In the genomic region with DNA sequence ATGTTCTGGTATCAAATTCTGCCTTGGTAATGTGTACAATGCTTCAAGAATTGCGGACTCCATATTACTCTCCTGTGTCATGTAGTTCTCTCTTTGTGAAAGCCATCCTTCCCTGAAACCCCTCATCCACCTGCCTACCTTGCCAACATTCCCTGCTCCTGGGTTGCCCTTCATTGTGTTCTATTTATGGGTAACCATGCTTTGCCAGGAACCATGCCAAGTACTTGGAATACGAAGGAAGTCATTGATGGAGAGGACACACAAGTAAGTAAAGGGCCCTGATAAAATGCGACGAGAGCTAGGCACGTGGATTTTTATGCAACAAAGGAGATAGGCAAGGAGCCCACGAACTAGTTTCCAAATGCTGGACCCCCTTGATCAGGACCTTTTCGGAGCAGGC, we compare ENCODE assay signal across 21 cellular contexts.
"Had no signal": no experiment of that assay in that cellular context is flagged by ENCODE, and none has a peak within 500 bp of the region (broad histone marks: within the 10 kb centered on the region; RNA-seq: fewer than 3 reads in every experiment).

No MANE protein-coding gene starts in this region.

- H3K36me3 Mint-ChIP-seq: activated naive CD4-positive, alpha-beta T cell treated with anti-CD3 and anti-CD28 coated beads, Interleukin-2, amount 10 ng/mL, durations not matched to agents 7 days and 5 days; brain had no signal

- H3K4me3 Mint-ChIP-seq: activated CD4-positive, alpha-beta T cell treated with anti-CD3 and anti-CD28 coated beads, Interleukin-2, amount 10 ng/mL, durations not matched to agents 7 days and 5 days; activated CD8-positive, alpha-beta T cell treated with anti-CD3 and anti-CD28 coated beads, Interleukin-2, amount 10 ng/mL, durations not matched to agents 7 days and 5 days; activated naive CD4-positive, alpha-beta T cell treated with anti-CD3 and anti-CD28 coated beads, Interleukin-2, amount 10 ng/mL, durations not matched to agents 7 days and 5 days; activated naive CD8-positive, alpha-beta T cell treated with anti-CD3 and anti-CD28 coated beads, Interleukin-2, amount 50 U/mL, for 24 hours; activated T-cell treated with anti-CD3 and anti-CD28 coated beads, Interleukin-2, amount 50 U/mL, for 24 hours; brain; memory B cell; naive B cell; neural crest cell had no signal

- ATAC-seq: activated CD8-positive, alpha-beta T cell treated with anti-CD3 and anti-CD28 coated beads, Interleukin-2, amount 10 ng/mL, durations not matched to agents 7 days and 5 days; activated naive CD8-positive, alpha-beta T cell treated with anti-CD3 and anti-CD28 coated beads, Interleukin-2, amount 50 U/mL, for 24 hours; left lobe of liver; stimulated activated naive CD8-positive, alpha-beta T cell treated with anti-CD3 and anti-CD28 coated beads, Interleukin-15, Interleukin-2, amounts not matched to agents 100 U/mL and 50 U/mL, for 24 hours had no signal

- DNase-seq: activated CD4-positive, alpha-beta T cell treated with anti-CD3 and anti-CD28 coated beads, Interleukin-2, amount 10 ng/mL, durations not matched to agents 7 days and 5 days; activated CD4-positive, CD25-positive, alpha-beta regulatory T cell; activated CD8-positive, alpha-beta T cell treated with anti-CD3 and anti-CD28 coated beads, Interleukin-2, amount 10 ng/mL, durations not matched to agents 7 days and 5 days; activated naive CD4-positive, alpha-beta T cell treated with anti-CD3 and anti-CD28 coated beads, Interleukin-2, amount 10 ng/mL, durations not matched to agents 7 days and 5 days; activated naive CD8-positive, alpha-beta T cell treated with anti-CD3 and anti-CD28 coated beads, Interleukin-2, amount 50 U/mL, for 24 hours; activated T-cell treated with anti-CD3 and anti-CD28 coated beads, Interleukin-2, amount 50 U/mL, for 24 hours; anterior cingulate cortex; central memory CD4-positive, alpha-beta T cell; colonic mucosa; erythroblast; foreskin melanocyte; glutamatergic neuron; naive B cell; stimulated activated CD4-positive, alpha-beta T cell treated with anti-CD3 and anti-CD28 coated beads, Interleukin-2, amount 100 ng/mL, for 24 hours; stimulated activated naive CD8-positive, alpha-beta T cell treated with anti-CD3 and anti-CD28 coated beads, Interleukin-15, Interleukin-2, amounts not matched to agents 100 U/mL and 50 U/mL, for 24 hours; T1000 had no signal

- H3K27me3 Mint-ChIP-seq: activated CD4-positive, alpha-beta T cell treated with anti-CD3 and anti-CD28 coated beads, Interleukin-2, amount 10 ng/mL, durations not matched to agents 7 days and 5 days; activated naive CD4-positive, alpha-beta T cell treated with anti-CD3 and anti-CD28 coated beads, Interleukin-2, amount 10 ng/mL, durations not matched to agents 7 days and 5 days; activated naive CD8-positive, alpha-beta T cell treated with anti-CD3 and anti-CD28 coated beads, Interleukin-2, amount 50 U/mL, for 24 hours; activated T-cell treated with anti-CD3 and anti-CD28 coated beads, Interleukin-2, amount 50 U/mL, for 24 hours; naive B cell had no signal

- H3K9me3 Mint-ChIP-seq: activated naive CD8-positive, alpha-beta T cell treated with anti-CD3 and anti-CD28 coated beads, Interleukin-2, amount 50 U/mL, for 24 hours; activated T-cell treated with anti-CD3 and anti-CD28 coated beads, Interleukin-2, amount 50 U/mL, for 24 hours; neural crest cell had no signal

- H3K27ac Mint-ChIP-seq: activated CD4-positive, alpha-beta T cell treated with anti-CD3 and anti-CD28 coated beads, Interleukin-2, amount 10 ng/mL, durations not matched to agents 7 days and 5 days; activated CD8-positive, alpha-beta T cell treated with anti-CD3 and anti-CD28 coated beads, Interleukin-2, amount 10 ng/mL, durations not matched to agents 7 days and 5 days; activated naive CD4-positive, alpha-beta T cell treated with anti-CD3 and anti-CD28 coated beads, Interleukin-2, amount 10 ng/mL, durations not matched to agents 7 days and 5 days; activated naive CD8-positive, alpha-beta T cell treated with anti-CD3 and anti-CD28 coated beads, Interleukin-2, amount 50 U/mL, for 24 hours; activated T-cell treated with anti-CD3 and anti-CD28 coated beads, Interleukin-2, amount 50 U/mL, for 24 hours; memory B cell; naive B cell; progenitor cell of endocrine pancreas had no signal

- H3K4me1 Mint-ChIP-seq: naive B cell had no signal
